In genomic region chr4:119774840-119775239, GRCh38 we compare ENCODE assay signal across 41 cellular contexts.
"Had no signal": no experiment of that assay in that cellular context is flagged by ENCODE, and none has a peak within 500 bp of the region (broad histone marks: within the 10 kb centered on the region; RNA-seq: fewer than 3 reads in every experiment).

No MANE protein-coding gene starts in this region.

- ATAC-seq: activated CD8-positive, alpha-beta memory T cell treated with anti-CD3 and anti-CD28 coated beads, Interleukin-2, amount 10 ng/mL, durations not matched to agents 7 days and 5 days; activated naive CD4-positive, alpha-beta T cell treated with anti-CD3 and anti-CD28 coated beads, Interleukin-2, amount 50 U/mL, for 72 hours; activated T-cell treated with anti-CD3 and anti-CD28 coated beads, Interleukin-2, amount 50 U/mL, for 72 hours; body of pancreas; PC-3; SK-N-SH treated with all-trans-retinoic acid at 6 μM for 48 hours had no signal

- H3K27ac ChIP-seq: adrenal gland, body of pancreas, breast epithelium, Peyer's patch, SJSA1, VCaP had no signal

- DNase-seq: activated CD4-positive, alpha-beta memory T cell treated with anti-CD3 and anti-CD28 coated beads, Interleukin-2, amount 10 ng/mL, durations not matched to agents 7 days and 5 days; activated CD4-positive, alpha-beta T cell treated with anti-CD3 and anti-CD28 coated beads for 1 hour; activated CD4-positive, alpha-beta T cell treated with anti-CD3 and anti-CD28 coated beads for 48 hours; activated CD4-positive, CD25-positive, alpha-beta regulatory T cell; activated CD8-positive, alpha-beta memory T cell treated with anti-CD3 and anti-CD28 coated beads for 24 hours; activated CD8-positive, alpha-beta memory T cell treated with anti-CD3 and anti-CD28 coated beads, Interleukin-2, amount 10 ng/mL, durations not matched to agents 7 days and 5 days; activated gamma-delta T cell treated with Interleukin-2 at 50 U/mL for 16 hours; activated naive CD4-positive, alpha-beta T cell treated with anti-CD3 and anti-CD28 coated beads for 36 hours; activated T-cell treated with anti-CD3 and anti-CD28 coated beads, Interleukin-2, amount 50 U/mL, for 1 hour; activated T-cell treated with anti-CD3 and anti-CD28 coated beads, Interleukin-2, amount 50 U/mL, for 72 hours; adrenal gland; body of pancreas; Kasumi-1; KBM-7; MG63; NCI-H1048; NCI-H1105 treated with DMSO at 0.1 percent for 48 hours; NCI-H1436 treated with DMSO at 0.1 percent for 48 hours; NCI-H1694 treated with DMSO at 0.1 percent for 48 hours; NCI-H2029; NCI-H2107; NCI-H2171; NCI-H2227 treated with DMSO at 0.1 percent for 48 hours; NCI-H446; NCI-H510A treated with DMSO at 0.1 percent for 48 hours; NCI-H526 treated with DMSO at 0.1 percent for 48 hours; NK-92 treated with Interleukin-12 subunit alpha and Interleukin-12 subunit beta, amount 100 ng/mL, for 24 hours; PC-3; Peyer's patch; RPMI8226; SHP77 treated with DMSO at 0.1 percent for 48 hours; SW 1271; T-helper 1 cell; T-helper 2 cell; T-helper 9 cell had no signal

- H3K27ac Mint-ChIP-seq: activated CD4-positive, alpha-beta memory T cell treated with anti-CD3 and anti-CD28 coated beads, Interleukin-2, amount 10 ng/mL, durations not matched to agents 7 days and 5 days; activated CD8-positive, alpha-beta memory T cell treated with anti-CD3 and anti-CD28 coated beads, Interleukin-2, amount 10 ng/mL, durations not matched to agents 7 days and 5 days; activated naive CD4-positive, alpha-beta T cell treated with anti-CD3 and anti-CD28 coated beads for 36 hours; activated naive CD4-positive, alpha-beta T cell treated with anti-CD3 and anti-CD28 coated beads, Interleukin-2, amount 50 U/mL, for 72 hours; activated T-cell treated with anti-CD3 and anti-CD28 coated beads, Interleukin-2, amount 50 U/mL, for 72 hours; activated T-helper 2 cell treated with anti-CD3 and anti-CD28 coated beads, Interferon-gamma antibody, Interleukin-2, Interleukin-4, amounts not matched to agents 10 μg/mL and 5 μg/mL and 100 μg/mL, durations not matched to agents 14 hours and 24 hours and 36 hours had no signal

- H3K4me1 Mint-ChIP-seq: activated CD4-positive, alpha-beta memory T cell treated with anti-CD3 and anti-CD28 coated beads, Interleukin-2, amount 10 ng/mL, durations not matched to agents 7 days and 5 days; activated CD8-positive, alpha-beta memory T cell treated with anti-CD3 and anti-CD28 coated beads, Interleukin-2, amount 10 ng/mL, durations not matched to agents 7 days and 5 days had no signal

- H3K27me3 Mint-ChIP-seq: activated CD4-positive, alpha-beta memory T cell treated with anti-CD3 and anti-CD28 coated beads, Interleukin-2, amount 10 ng/mL, durations not matched to agents 7 days and 5 days; activated CD8-positive, alpha-beta memory T cell treated with anti-CD3 and anti-CD28 coated beads, Interleukin-2, amount 10 ng/mL, durations not matched to agents 7 days and 5 days had no signal

- H3K9me3 Mint-ChIP-seq: activated CD4-positive, alpha-beta memory T cell treated with anti-CD3 and anti-CD28 coated beads, Interleukin-2, amount 10 ng/mL, durations not matched to agents 7 days and 5 days; activated naive CD4-positive, alpha-beta T cell treated with anti-CD3 and anti-CD28 coated beads for 36 hours; activated T-helper 2 cell treated with anti-CD3 and anti-CD28 coated beads, Interferon-gamma antibody, Interleukin-2, Interleukin-4, amounts not matched to agents 10 μg/mL and 5 μg/mL and 100 μg/mL, durations not matched to agents 14 hours and 24 hours and 36 hours had no signal

- H3K36me3 Mint-ChIP-seq: activated CD8-positive, alpha-beta memory T cell treated with anti-CD3 and anti-CD28 coated beads, Interleukin-2, amount 10 ng/mL, durations not matched to agents 7 days and 5 days; activated naive CD4-positive, alpha-beta T cell treated with anti-CD3 and anti-CD28 coated beads, Interleukin-2, amount 50 U/mL, for 72 hours had no signal

- H3K9me3 ChIP-seq: adrenal gland, body of pancreas, breast epithelium, MG63, Peyer's patch, SJSA1 had no signal

- H3K4me1 ChIP-seq: adrenal gland, body of pancreas, breast epithelium, Peyer's patch, SJSA1 had no signal

- H3K4me3 Mint-ChIP-seq: activated CD4-positive, alpha-beta memory T cell treated with anti-CD3 and anti-CD28 coated beads, Interleukin-2, amount 10 ng/mL, durations not matched to agents 7 days and 5 days; activated CD8-positive, alpha-beta memory T cell treated with anti-CD3 and anti-CD28 coated beads, Interleukin-2, amount 10 ng/mL, durations not matched to agents 7 days and 5 days; activated naive CD4-positive, alpha-beta T cell treated with anti-CD3 and anti-CD28 coated beads for 36 hours; activated T-cell treated with anti-CD3 and anti-CD28 coated beads, Interleukin-2, amount 50 U/mL, for 72 hours had no signal

- H3K27me3 ChIP-seq: adrenal gland, body of pancreas, breast epithelium, MG63, Peyer's patch, SJSA1 had no signal
